22 cellular contexts compared by ENCODE assay signal in genomic region chr17:1948517-1948825, GRCh38.
"Had no signal": no experiment of that assay in that cellular context is flagged by ENCODE, and none has a peak within 500 bp of the region (broad histone marks: within the 10 kb centered on the region; RNA-seq: fewer than 3 reads in every experiment).

No MANE protein-coding gene starts in this region.

- H3K27me3 ChIP-seq: neutrophil, stomach, thyroid gland, vagina had no signal

- H3K27ac ChIP-seq: neutrophil, parathyroid adenoma, sigmoid colon, stomach, thyroid gland, vagina had no signal

- ATAC-seq: effector memory CD8-positive, alpha-beta T cell; naive thymus-derived CD4-positive, alpha-beta T cell; stimulated activated effector memory CD8-positive, alpha-beta T cell treated with anti-CD3 and anti-CD28 coated beads, Interleukin-12 subunit alpha, Interleukin-12 subunit beta, amount 100 ng/mL, for 72 hours had no signal

- H3K4me1 ChIP-seq: parathyroid adenoma, sigmoid colon, thyroid gland, vagina had no signal

- H3K4me3 Mint-ChIP-seq: effector memory CD8-positive, alpha-beta T cell; immature natural killer cell; mesothelial cell of epicardium; naive thymus-derived CD4-positive, alpha-beta T cell; nephron progenitor cell; stimulated activated effector memory CD8-positive, alpha-beta T cell treated with anti-CD3 and anti-CD28 coated beads, Interleukin-12 subunit alpha, Interleukin-12 subunit beta, amount 100 ng/mL, for 72 hours had no signal

- FAIRE-seq: frontal cortex had no signal

- H3K36me3 Mint-ChIP-seq: immature natural killer cell; mesothelial cell of epicardium; naive thymus-derived CD4-positive, alpha-beta T cell; stimulated activated effector memory CD8-positive, alpha-beta T cell treated with anti-CD3 and anti-CD28 coated beads, Interleukin-12 subunit alpha, Interleukin-12 subunit beta, amount 100 ng/mL, for 72 hours had no signal

- H3K4me3 ChIP-seq: sigmoid colon, stomach, thyroid gland, vagina had no signal

- DNase-seq: cortex of kidney; effector memory CD8-positive, alpha-beta T cell; hypothalamus; immature natural killer cell; kidney glomerular epithelial cell; mesenchymal stem cell; naive thymus-derived CD4-positive, alpha-beta T cell; nephron progenitor cell; sigmoid colon; stimulated activated CD4-positive, alpha-beta T cell treated with anti-CD3 and anti-CD28 coated beads, Interleukin-2, amount 100 ng/mL, for 24 hours; stimulated activated CD4-positive, alpha-beta T cell treated with anti-CD3 and anti-CD28 coated beads, Interleukin-4, amount 100 ng/mL, for 24 hours; stimulated activated naive CD4-positive, alpha-beta T cell treated with Interleukin-2 at 50 U/mL for 16 hours; stomach; thyroid gland; trophoblast cell had no signal

- H3K9me3 Mint-ChIP-seq: effector memory CD8-positive, alpha-beta T cell; immature natural killer cell; mesothelial cell of epicardium; stimulated activated effector memory CD8-positive, alpha-beta T cell treated with anti-CD3 and anti-CD28 coated beads, Interleukin-12 subunit alpha, Interleukin-12 subunit beta, amount 100 ng/mL, for 72 hours had no signal

- H3K9me3 ChIP-seq: neutrophil, sigmoid colon, stomach, thyroid gland, vagina had no signal

- H3K27ac Mint-ChIP-seq: effector memory CD8-positive, alpha-beta T cell; immature natural killer cell; mesothelial cell of epicardium; naive thymus-derived CD4-positive, alpha-beta T cell; nephron progenitor cell; progenitor cell of endocrine pancreas; stimulated activated effector memory CD8-positive, alpha-beta T cell treated with anti-CD3 and anti-CD28 coated beads, Interleukin-12 subunit alpha, Interleukin-12 subunit beta, amount 100 ng/mL, for 72 hours had no signal

- H3K4me1 Mint-ChIP-seq: immature natural killer cell had no signal

- H3K27me3 Mint-ChIP-seq: naive thymus-derived CD4-positive, alpha-beta T cell; progenitor cell of endocrine pancreas had no signal
